In genomic region chr4:24428850-24429249, GRCh38 we compare ENCODE assay signal across 19 cellular contexts.
"Had no signal": no experiment of that assay in that cellular context is flagged by ENCODE, and none has a peak within 500 bp of the region (broad histone marks: within the 10 kb centered on the region; RNA-seq: fewer than 3 reads in every experiment).

No MANE protein-coding gene starts in this region.

- H3K27me3 ChIP-seq: breast epithelium, esophagus muscularis mucosa, suprapubic skin, transverse colon, vagina had no signal

- H3K4me3 ChIP-seq: breast epithelium, esophagus muscularis mucosa, lung, skin epidermis, suprapubic skin, transverse colon, vagina had no signal

- H3K9me3 ChIP-seq: breast epithelium, esophagus muscularis mucosa, suprapubic skin, transverse colon, vagina had no signal

- H3K27ac ChIP-seq: breast epithelium, esophagus muscularis mucosa, skin epidermis, suprapubic skin, transverse colon, vagina, VCaP had no signal

- H3K36me3 ChIP-seq: breast epithelium, esophagus muscularis mucosa, suprapubic skin, transverse colon, vagina had no signal

- DNase-seq: activated CD4-positive, alpha-beta T cell treated with anti-CD3 and anti-CD28 coated beads, Interleukin-2, amount 50 U/mL, for 1 hour; activated CD4-positive, CD25-positive, alpha-beta regulatory T cell treated with anti-CD3 and anti-CD28 coated beads, Interleukin-2, amount 50 U/mL, for 72 hours; activated CD8-positive, alpha-beta memory T cell treated with anti-CD3 and anti-CD28 coated beads, Interleukin-2, amount 50 U/mL, for 4 hours; activated effector memory CD4-positive, alpha-beta T cell treated with Interleukin-2 at 50 U/mL for 16 hours; activated naive CD4-positive, alpha-beta T cell treated with anti-CD3 and anti-CD28 coated beads, Interleukin-2, amount 50 U/mL, for 16 hours; activated T-cell treated with anti-CD3 and anti-CD28 coated beads, Interleukin-2, amount 50 U/mL, for 4 hours; aorta; effector CD8-positive, alpha-beta T cell; left cardiac atrium; nucleus accumbens; retina; transverse colon had no signal

- H3K4me1 ChIP-seq: breast epithelium, esophagus muscularis mucosa, suprapubic skin, vagina had no signal
